ENCODE assay signal across 15 cellular contexts in the genomic region with DNA sequence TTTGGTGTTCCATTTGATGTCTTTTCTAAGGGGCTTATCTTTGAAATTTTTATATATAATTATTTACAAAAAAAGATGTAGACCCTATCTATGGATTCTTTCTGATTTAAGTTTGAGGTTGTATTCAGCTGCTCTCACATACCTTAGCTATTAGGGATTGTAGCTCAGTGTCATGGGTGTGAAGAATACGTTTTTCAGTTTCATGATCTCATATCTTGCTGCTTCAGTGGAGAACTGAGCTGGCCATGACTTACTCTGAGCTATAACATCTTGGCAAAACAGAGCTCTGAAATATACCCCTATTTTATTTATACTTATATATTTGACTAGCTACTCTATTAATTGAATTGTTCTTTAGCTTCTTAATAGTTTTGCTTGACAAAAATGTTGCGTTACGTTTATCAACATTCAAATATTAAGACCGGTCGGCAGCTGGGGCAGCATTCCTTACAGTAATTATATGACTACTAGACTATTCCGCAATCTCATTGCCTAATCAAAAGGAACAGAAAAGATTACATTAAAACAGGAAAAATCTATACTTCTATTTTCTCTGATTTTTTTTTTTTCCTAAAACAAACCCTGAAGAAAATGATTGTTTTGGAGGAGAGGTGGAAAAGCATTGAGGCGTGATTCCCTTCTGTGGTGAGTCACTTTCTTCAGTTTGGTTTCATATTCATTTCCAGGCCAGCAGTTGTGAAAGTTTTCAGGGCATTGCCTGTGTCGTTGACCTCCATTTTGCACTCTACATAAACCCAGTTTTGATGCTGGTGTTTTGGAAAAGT. TPM values are rescaled to one million over a fixed set of nuclear protein-coding genes. Genes with fewer than 3 reads are reported as not detected.
DNase-seq lines count a peak whose midpoint lies in the region; ATAC-seq and TF ChIP-seq lines count a peak whose summit lies in the region.
"Had no signal": no experiment of that assay in that cellular context is flagged by ENCODE, and none has a peak within 500 bp of the region (broad histone marks: within the 10 kb centered on the region; RNA-seq: fewer than 3 reads in every experiment).

No MANE protein-coding gene starts in this region.

- CTCF ChIA-PET in GM10248 (lab: Yijun Ruan, JAX) = interaction anchor here (0.9 to 1.4 kb wide), 3 partner anchors 27 to 536 kb away, joined by 3 to 4 read pairs (median 3); no protein-coding TSS in a partner anchor
- CTCF ChIA-PET in mammary epithelial cell (lab: Charles Lee; ENCODE audit: low non-redundant PET) = no interaction called here

- H3K4me1 Mint-ChIP-seq in CD14-positive monocyte = no peaks in the 10 kb centered on the region

- H4K20me1 ChIP-seq in mammary epithelial cell (ENCODE audit: insufficient read depth, low read length) (no peaks in the 10 kb centered on the region), osteoblast (ENCODE audit: insufficient read depth, low read length) (no peaks in the 10 kb centered on the region)

- no peak overlapping the region for H3K4me3 Mint-ChIP-seq in CD14-positive monocyte
- H3K4me3 Mint-ChIP-seq: dendritic cell treated with granulocyte-macrophage colony-stimulating factor and Interleukin-4, amounts not matched to agents 40 ng/mL and 50 ng/mL, for 4 days had no signal

- no peak overlapping the region for H2AFZ ChIP-seq in mammary epithelial cell (ENCODE audit: low read depth, low read length)
- H2AFZ ChIP-seq in osteoblast (ENCODE audit: low read length) = no peak overlapping the region
- H2AFZ ChIP-seq: hepatocyte had no signal

- POLR2A ChIA-PET in GM10248 (lab: Yijun Ruan, JAX) = no interaction called here

- WGBS in mammary epithelial cell (ENCODE audit: low coverage, missing lambda C conversion rate) = 80% methylated on average over 8 of the region's 8 CpGs

- H3K36me3 ChIP-seq in mammary epithelial cell (ENCODE audit: insufficient read depth, low read length) = no peaks in the 10 kb centered on the region
- no peaks in the 10 kb centered on the region for H3K36me3 ChIP-seq in osteoblast (ENCODE audit: insufficient read depth, low read length)
- H3K36me3 ChIP-seq: HAP-1 had no signal

- ATAC-seq in GM21717 (IDR thresholded peaks at IDR 0.05; ENCODE audit: unreplicated experiment) = no peak
- ATAC-seq: Panc1 had no signal

- in situ Hi-C loops in mammary epithelial cell (cut with MboI; ENCODE audit: low sequenced_read_pairs in 2 of 2) = no loop called here

- no peaks in the 10 kb centered on the region for H3K9me3 ChIP-seq in mammary epithelial cell (replicated peaks; ENCODE audit: insufficient read depth, low read length)
- H3K9me3 ChIP-seq in osteoblast (ENCODE audit: low read depth, low read length) = no peaks in the 10 kb centered on the region
- H3K9me3 ChIP-seq: HAP-1 had no signal

- no peaks in the 10 kb centered on the region for H3K36me3 Mint-ChIP-seq in CD14-positive monocyte

- peaks cover 7 to 29% (median 26%) of the 10 kb centered on the region in 3 donors for H3K27me3 Mint-ChIP-seq in CD14-positive monocyte (ENCODE audit: low read depth in 3 of 3)

- H3K27ac ChIP-seq in mammary epithelial cell (ENCODE audit: insufficient read depth, low read depth, low read length) = no peak overlapping the region
- H3K27ac ChIP-seq in osteoblast (ENCODE audit: low read depth, low read length) = no peak overlapping the region
- H3K27ac ChIP-seq: hepatocyte had no signal

- H3K27me3 ChIP-seq in mammary epithelial cell (ENCODE audit: insufficient read depth, low read length) (no peaks in the 10 kb centered on the region), osteoblast (ENCODE audit: insufficient read depth, low read length) (peaks cover 17% of the 10 kb centered on the region)

- no peaks in the 10 kb centered on the region for H3K4me1 ChIP-seq in mammary epithelial cell (ENCODE audit: insufficient read depth, low read length)
- H3K4me1 ChIP-seq in osteoblast (ENCODE audit: insufficient read depth, low read length) = peaks cover 6% of the 10 kb centered on the region
- H3K4me1 ChIP-seq: HAP-1 had no signal

- no TSS peak for BruUV-seq in mammary epithelial cell (replicated peaks; lab: Mats Ljungman, UMichigan)

- no peak overlapping the region for H3K9ac ChIP-seq in mammary epithelial cell (ENCODE audit: insufficient read depth, low read length)

- intact Hi-C loops in mammary epithelial cell (cut with micrococcal nuclease) (loop anchor here (1.0 to 10.0 kb wide), 3 partner anchors 79 to 283 kb away; a partner anchor contains a TSS), CD14-positive monocyte (cut with micrococcal nuclease) (no loop called here)

- H3K4me2 ChIP-seq in mammary epithelial cell (ENCODE audit: insufficient read depth, low read depth, low read length) (no peak overlapping the region), osteoblast (ENCODE audit: insufficient read depth, low read length) (peak overlapping the region; percentile 53)
- H3K4me2 ChIP-seq: hepatocyte had no signal

- DNase-seq in GM10248 (ENCODE audit: extremely low spot score) (peak; percentile 47), M059J (ENCODE audit: low read depth) (peak; percentile 87), mammary epithelial cell (peak; percentile 20), osteoblast (ENCODE audit: insufficient read length, low spot score, missing footprints) (no peak), hippocampal formation (lab: John Stamatoyannopoulos, UW) (no peak), CD14-positive monocyte (ENCODE audit: low spot score) (no peak), superior temporal gyrus (ENCODE audit: extremely low spot score) (no peak)
- DNase-seq: activated gamma-delta T cell, DMS153, NCI-H1417 treated with DMSO at 0.1 percent for 48 hours had no signal

- H3K79me2 ChIP-seq in mammary epithelial cell (ENCODE audit: insufficient read depth, low read length) (no peaks in the 10 kb centered on the region), osteoblast (ENCODE audit: insufficient read depth, low read length) (no peaks in the 10 kb centered on the region)
- H3K79me2 ChIP-seq: hepatocyte had no signal

- no peak overlapping the region for H3K4me3 ChIP-seq in mammary epithelial cell (replicated peaks in 1 of 3; ENCODE audit: insufficient read depth in 1 of 3, low read depth in 2 of 3, low read length in 3 of 3)
- H3K4me3 ChIP-seq in osteoblast (ENCODE audit: insufficient read depth, low read length) = no peak overlapping the region
- H3K4me3 ChIP-seq: HAP-1, hepatocyte had no signal

- peaks cover 0 to 4% (median 2%) of the 10 kb centered on the region in 7 donors for H3K9me3 Mint-ChIP-seq in CD14-positive monocyte
- H3K9me3 Mint-ChIP-seq: dendritic cell treated with granulocyte-macrophage colony-stimulating factor and Interleukin-4, amounts not matched to agents 40 ng/mL and 50 ng/mL, for 4 days had no signal

- no peak overlapping the region for H3K27ac Mint-ChIP-seq in CD14-positive monocyte
- H3K27ac Mint-ChIP-seq: dendritic cell treated with granulocyte-macrophage colony-stimulating factor and Interleukin-4, amounts not matched to agents 40 ng/mL and 50 ng/mL, for 4 days had no signal

- TF ChIP-seq CTCF in GM10248 (IDR thresholded peaks at IDR 0.05; ENCODE audit: control extremely low read depth, extremely low read depth, low read depth, missing control alignments) (no peak), mammary epithelial cell (conservative IDR thresholded peaks at IDR 0.05 in 1 of 2, IDR thresholded peaks at IDR 0.05 in 1 of 2; ENCODE audit: extremely low read depth in 1 of 2, insufficient read depth in 1 of 2, low read depth in 1 of 2, low read length in 2 of 2) (no peak), osteoblast (IDR thresholded peaks at IDR 0.05; ENCODE audit: extremely low read depth, low read depth, low read length) (no peak), CD14-positive monocyte (IDR thresholded peaks at IDR 0.05) (no peak)

- dilution Hi-C loops in mammary epithelial cell (cut with HindIII; ENCODE audit: low sequenced_read_pairs) = no loop called here

RNA-seq across cellular contexts. Expression of a gene that starts 24.1 kb away (rescaled TPM):
- not detected in 2 replicates for total RNA-seq in M059J (2014; rRNA removed; shearing (Covaris generic))
- not detected for total RNA-seq in mammary epithelial cell
- not detected for polyA plus RNA-seq in mammary epithelial cell
- not detected for polyA minus RNA-seq in mammary epithelial cell
- total RNA-seq in osteoblast = not detected in 2 replicates
- not detected for polyA plus RNA-seq in CD14-positive monocyte

RNA-seq across cellular contexts. Expression of a gene that starts 27.5 kb away (rescaled TPM):
- not detected in 2 replicates for total RNA-seq in M059J (2014; rRNA removed; shearing (Covaris generic))
- not detected for total RNA-seq in mammary epithelial cell
- polyA plus RNA-seq in mammary epithelial cell = not detected
- not detected for polyA minus RNA-seq in mammary epithelial cell
- not detected in 2 replicates for total RNA-seq in osteoblast
- polyA plus RNA-seq in CD14-positive monocyte = not detected
- total RNA-seq: hepatocyte had no signal
- polyA plus RNA-seq: hepatocyte had no signal

RNA-seq across cellular contexts. Expression of a gene that starts 44.4 kb away (rescaled TPM):
- total RNA-seq in M059J (2014; rRNA removed; shearing (Covaris generic)) = not detected in 2 replicates
- total RNA-seq in mammary epithelial cell = not detected
- polyA plus RNA-seq in mammary epithelial cell = not detected
- polyA minus RNA-seq in mammary epithelial cell = not detected
- total RNA-seq in osteoblast = not detected in 2 replicates
- not detected for polyA plus RNA-seq in CD14-positive monocyte
- total RNA-seq: hepatocyte had no signal
- polyA plus RNA-seq: hepatocyte had no signal

RNA-seq across cellular contexts. Expression of a gene that starts 54.7 kb away (rescaled TPM):
- total RNA-seq in M059J (2014; rRNA removed; shearing (Covaris generic)) = not detected in 2 replicates
- not detected for total RNA-seq in mammary epithelial cell
- polyA plus RNA-seq in mammary epithelial cell = 0.03 TPM
- not detected for polyA minus RNA-seq in mammary epithelial cell
- not detected in 2 replicates for total RNA-seq in osteoblast
- polyA plus RNA-seq in CD14-positive monocyte = not detected
- total RNA-seq: hepatocyte had no signal
- polyA plus RNA-seq: hepatocyte had no signal

Comparison
In these comparisons a context has a peak if more than half of its experiments do, and no peak if none do; other contexts are left out.
1. DNase-seq: peak in GM10248 (single experiment), M059J (single experiment) and mammary epithelial cell (single experiment); none in osteoblast (single experiment), hippocampal formation (0 of 2), CD14-positive monocyte (single experiment) and superior temporal gyrus (single experiment).